25 cellular contexts compared by ENCODE assay signal in the genomic region with DNA sequence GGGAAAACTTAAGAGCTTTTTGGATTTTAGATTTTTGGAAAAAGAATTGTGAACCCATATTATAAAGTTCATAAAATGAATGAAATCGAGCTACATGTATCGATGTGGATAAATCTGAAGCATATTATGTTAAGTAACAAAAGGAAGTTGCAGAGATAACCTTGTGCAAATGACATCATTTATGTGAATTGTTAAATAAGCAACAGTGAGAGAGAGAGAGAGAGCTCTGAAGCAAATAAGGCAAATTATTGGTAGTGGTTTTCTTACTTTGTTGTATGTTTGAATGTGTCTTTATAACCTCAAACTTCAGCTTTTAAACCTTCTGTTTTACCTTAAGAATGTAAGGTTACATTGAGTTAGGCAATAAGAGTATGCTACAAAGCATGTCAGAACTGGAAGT.
DNase-seq lines count a peak whose midpoint lies in the region; ATAC-seq, FAIRE-seq and TF ChIP-seq lines count a peak whose summit lies in the region.
"Had no signal": no experiment of that assay in that cellular context is flagged by ENCODE, and none has a peak within 500 bp of the region (broad histone marks: within the 10 kb centered on the region; RNA-seq: fewer than 3 reads in every experiment).

No MANE protein-coding gene starts in this region.

- H3K4me1 ChIP-seq in HepG2 (ENCODE audit: insufficient read depth, low read length) (no peaks in the 10 kb centered on the region), right lobe of liver (no peaks in the 10 kb centered on the region), astrocyte (ENCODE audit: insufficient read depth, low read length) (no peaks in the 10 kb centered on the region), endothelial cell of umbilical vein (ENCODE audit: control insufficient read depth, extremely low read depth, insufficient read depth, low read length) (peaks cover 7% of the 10 kb centered on the region)
- H3K4me1 ChIP-seq: BE2C, BLaER1 had no signal

- dilution Hi-C loops in endothelial cell of umbilical vein (cut with MboI; ENCODE audit: extremely low pct_ligation_motif_present, low sequenced_read_pairs) = no loop called here

- in situ Hi-C loops in HepG2 (cut with HindIII; ENCODE audit: extremely low pct_ligation_motif_present, low pct_unique_long_range_greater_than_20kb) = no loop called here

- 95% methylated on average over 2 of the region's 2 CpGs for WGBS in HepG2 (ENCODE audit: low lambda C conversion rate)
- 56% methylated on average over 2 of the region's 2 CpGs for WGBS in right lobe of liver (ENCODE audit: insufficient coverage, low coverage, low lambda C conversion rate, missing lambda C conversion rate)

- H3K79me2 ChIP-seq in HepG2 (ENCODE audit: insufficient read depth, low read length) (no peaks in the 10 kb centered on the region), astrocyte (ENCODE audit: insufficient read depth, low read length) (peaks cover 5% of the 10 kb centered on the region), endothelial cell of umbilical vein (ENCODE audit: control insufficient read depth, insufficient read depth, low read length) (peaks cover 8% of the 10 kb centered on the region)

- H3K4me3 Mint-ChIP-seq in astrocyte (ENCODE audit: unreplicated experiment) = no peak overlapping the region
- no peak overlapping the region for H3K4me3 Mint-ChIP-seq in activated naive CD4-positive, alpha-beta T cell treated with anti-CD3 and anti-CD28 coated beads for 36 hours
- H3K4me3 Mint-ChIP-seq: CD14-positive monocyte; CD4-positive, alpha-beta memory T cell; CD4-positive, CD25-positive, alpha-beta regulatory T cell; CD8-positive, alpha-beta memory T cell had no signal

- TF ChIP-seq POLR2A in HepG2 (IDR thresholded peaks at IDR 0.05; ENCODE audit: insufficient read depth in 1 of 2, low read depth in 2 of 2, low read length in 2 of 2) (no peak), right lobe of liver (IDR thresholded peaks at IDR 0.05) (no peak), endothelial cell of umbilical vein (IDR thresholded peaks at IDR 0.05; ENCODE audit: low read depth, low read length) (no peak)

- no peaks in the 10 kb centered on the region for H3K9me3 Mint-ChIP-seq in astrocyte (ENCODE audit: unreplicated experiment)
- peaks cover 5% of the 10 kb centered on the region for H3K9me3 Mint-ChIP-seq in activated naive CD4-positive, alpha-beta T cell treated with anti-CD3 and anti-CD28 coated beads for 36 hours

- TF ChIP-seq CTCF in HepG2 (CRISPR knock-in tag; IDR thresholded peaks at IDR 0.05) (no peak), right lobe of liver (IDR thresholded peaks at IDR 0.05) (no peak), astrocyte (IDR thresholded peaks at IDR 0.05; ENCODE audit: insufficient read depth, low read depth, low read length) (no peak), endothelial cell of umbilical vein (IDR thresholded peaks at IDR 0.05; ENCODE audit: extremely low read depth in 1 of 2, insufficient read depth in 1 of 2, low read depth in 1 of 2, low read length in 2 of 2) (no peak)

- BruUV-seq in HepG2 (replicated peaks; lab: Mats Ljungman, UMichigan) = no TSS peak
- BruUV-seq in endothelial cell of umbilical vein (replicated peaks; lab: Mats Ljungman, UMichigan) = no TSS peak

- POLR2A ChIA-PET in HepG2 (lab: Yijun Ruan, JAX) = no interaction called here
- POLR2A ChIA-PET in endothelial cell of umbilical vein (lab: Charles Lee) = no interaction called here

- H3K36me3 ChIP-seq in HepG2 (replicated peaks in 1 of 2; ENCODE audit: control insufficient read depth in 1 of 2, insufficient read depth in 2 of 2, low read length in 2 of 2) (no peaks in the 10 kb centered on the region), right lobe of liver (no peaks in the 10 kb centered on the region), astrocyte (ENCODE audit: insufficient read depth, low read length) (no peaks in the 10 kb centered on the region), endothelial cell of umbilical vein (ENCODE audit: control insufficient read depth in 2 of 2, extremely low read depth in 1 of 2, insufficient read depth in 2 of 2, low read length in 2 of 2) (no peaks in the 10 kb centered on the region)
- H3K36me3 ChIP-seq: BE2C had no signal

- no peak for FAIRE-seq in HepG2 (lab: Jason Lieb, UNC)
- FAIRE-seq in astrocyte (lab: Jason Lieb, UNC) = peak; percentile 34
- FAIRE-seq in endothelial cell of umbilical vein (lab: Jason Lieb, UNC) = no peak
- FAIRE-seq: GM12891 had no signal

- H3K4me2 ChIP-seq in HepG2 (ENCODE audit: low read depth, low read length) (no peak overlapping the region), astrocyte (ENCODE audit: low read length) (no peak overlapping the region), endothelial cell of umbilical vein (ENCODE audit: insufficient read depth, low read length) (no peak overlapping the region)
- H3K4me2 ChIP-seq: BLaER1 had no signal

- TF ChIP-seq EP300 in HepG2 (IDR thresholded peaks at IDR 0.05; ENCODE audit: low read depth in 2 of 2, low read length in 2 of 2) = no peak
- TF ChIP-seq EP300 in HepG2 (CRISPR knock-in tag; IDR thresholded peaks at IDR 0.05; ENCODE audit: borderline replicate concordance) = no peak

- H3K27ac ChIP-seq in HepG2 (ENCODE audit: extremely low read length, insufficient read depth, low read length) (no peak overlapping the region), right lobe of liver (no peak overlapping the region), astrocyte (ENCODE audit: low read depth, low read length) (no peak overlapping the region), endothelial cell of umbilical vein (ENCODE audit: insufficient read depth, low read depth, low read length) (no peak overlapping the region)
- H3K27ac ChIP-seq: 22Rv1, BLaER1 had no signal

- H3K4me1 Mint-ChIP-seq in astrocyte (ENCODE audit: low read depth, unreplicated experiment) = peaks cover 1% of the 10 kb centered on the region
- H3K4me1 Mint-ChIP-seq in activated naive CD4-positive, alpha-beta T cell treated with anti-CD3 and anti-CD28 coated beads for 36 hours (ENCODE audit: low read depth) = peaks cover 8% of the 10 kb centered on the region

- TF ChIP-seq RAD21 in HepG2 (CRISPR knock-in tag; IDR thresholded peaks at IDR 0.05) = no peak

- H3K9me3 ChIP-seq in HepG2 (ENCODE audit: low read length) = no peaks in the 10 kb centered on the region
- no peaks in the 10 kb centered on the region for H3K9me3 ChIP-seq in right lobe of liver
- no peaks in the 10 kb centered on the region for H3K9me3 ChIP-seq in astrocyte (ENCODE audit: insufficient read depth, low read depth, low read length)
- no peaks in the 10 kb centered on the region for H3K9me3 ChIP-seq in endothelial cell of umbilical vein (replicated peaks; ENCODE audit: control insufficient read depth, insufficient read depth, low read length)
- H3K9me3 ChIP-seq: BE2C had no signal

- H3K4me3 ChIP-seq in HepG2 (replicated peaks in 1 of 3; ENCODE audit: insufficient read depth in 1 of 3, low read depth in 2 of 3, low read length in 3 of 3) = no peak overlapping the region
- no peak overlapping the region for H3K4me3 ChIP-seq in right lobe of liver
- no peak overlapping the region for H3K4me3 ChIP-seq in astrocyte (ENCODE audit: insufficient read depth, low read depth, low read length)
- no peak overlapping the region for H3K4me3 ChIP-seq in endothelial cell of umbilical vein (replicated peaks in 1 of 3; ENCODE audit: insufficient read depth in 1 of 3, low read depth in 1 of 3, low read length in 3 of 3)
- H3K4me3 ChIP-seq: BLaER1 had no signal

- no peaks in the 10 kb centered on the region for H3K9me1 ChIP-seq in endothelial cell of umbilical vein (replicated peaks; ENCODE audit: control insufficient read depth, extremely low read depth, insufficient read depth, low read length)

- H3K27ac Mint-ChIP-seq in astrocyte (ENCODE audit: unreplicated experiment) = no peak overlapping the region
- no peak overlapping the region for H3K27ac Mint-ChIP-seq in activated naive CD4-positive, alpha-beta T cell treated with anti-CD3 and anti-CD28 coated beads for 36 hours
- H3K27ac Mint-ChIP-seq: CD14-positive monocyte; CD4-positive, alpha-beta memory T cell; CD4-positive, CD25-positive, alpha-beta regulatory T cell had no signal

- H3K27me3 ChIP-seq in HepG2 (ENCODE audit: control insufficient read depth in 1 of 2, insufficient read depth in 2 of 2, low read length in 2 of 2) (no peaks in the 10 kb centered on the region), right lobe of liver (no peaks in the 10 kb centered on the region), astrocyte (ENCODE audit: insufficient read depth, low read length) (no peaks in the 10 kb centered on the region), endothelial cell of umbilical vein (ENCODE audit: control insufficient read depth in 2 of 2, insufficient read depth in 2 of 2, low read length in 2 of 2) (no peaks in the 10 kb centered on the region)
- H3K27me3 ChIP-seq: BE2C, BLaER1 had no signal

- ATAC-seq in HepG2 = no peak
- ATAC-seq in right lobe of liver = no peak
- no peak for ATAC-seq in HG03135 (IDR thresholded peaks at IDR 0.05; ENCODE audit: unreplicated experiment)

- H3K27me3 Mint-ChIP-seq in astrocyte (ENCODE audit: low read depth, unreplicated experiment) = no peaks in the 10 kb centered on the region
- H3K27me3 Mint-ChIP-seq in activated naive CD4-positive, alpha-beta T cell treated with anti-CD3 and anti-CD28 coated beads for 36 hours (ENCODE audit: low read depth) = no peaks in the 10 kb centered on the region
- H3K27me3 Mint-ChIP-seq: CD4-positive, alpha-beta memory T cell; CD4-positive, CD25-positive, alpha-beta regulatory T cell; CD8-positive, alpha-beta memory T cell had no signal

- H3K9ac ChIP-seq in HepG2 (ENCODE audit: insufficient read depth, low read depth, low read length) (no peak overlapping the region), astrocyte (ENCODE audit: low read length) (no peak overlapping the region), endothelial cell of umbilical vein (replicated peaks; ENCODE audit: extremely low read depth, insufficient read depth, low read length) (no peak overlapping the region)
- H3K9ac ChIP-seq: BLaER1 had no signal

- H3K36me3 Mint-ChIP-seq in astrocyte (ENCODE audit: low read depth, unreplicated experiment) = peaks cover 8% of the 10 kb centered on the region
- H3K36me3 Mint-ChIP-seq in activated naive CD4-positive, alpha-beta T cell treated with anti-CD3 and anti-CD28 coated beads for 36 hours (ENCODE audit: low read depth) = peaks cover 4% of the 10 kb centered on the region

- intact Hi-C loops in HepG2 (cut with micrococcal nuclease; ENCODE audit: unreplicated experiment) = no loop called here
- intact Hi-C loops in right lobe of liver (cut with DNase I) = no loop called here
- intact Hi-C loops in endothelial cell of umbilical vein (cut with micrococcal nuclease) = no loop called here
- intact Hi-C loops in activated naive CD4-positive, alpha-beta T cell treated with anti-CD3 and anti-CD28 coated beads for 36 hours (cut with micrococcal nuclease) = no loop called here

- H4K20me1 ChIP-seq in HepG2 (ENCODE audit: insufficient read depth, low read length) (no peaks in the 10 kb centered on the region), astrocyte (ENCODE audit: insufficient read depth, low read length) (peaks cover 15% of the 10 kb centered on the region), endothelial cell of umbilical vein (replicated peaks; ENCODE audit: control insufficient read depth, extremely low read depth, insufficient read depth, low read length) (no peaks in the 10 kb centered on the region)

- H2AFZ ChIP-seq in HepG2 (ENCODE audit: low read length) = no peak overlapping the region
- H2AFZ ChIP-seq in astrocyte (ENCODE audit: low read depth, low read length) = no peak overlapping the region
- H2AFZ ChIP-seq in endothelial cell of umbilical vein (ENCODE audit: low read depth, low read length) = no peak overlapping the region

- CTCF ChIA-PET in HepG2 (lab: Yijun Ruan, JAX; ENCODE audit: low intra/inter-chr PET ratio, low total read pairs) = no interaction called here
- CTCF ChIA-PET in endothelial cell of umbilical vein (lab: Charles Lee) = interaction anchor here (0.6 to 3.3 kb wide), 3 partner anchors 20 to 66 kb away, joined by 3 to 23 read pairs (median 4); no protein-coding TSS in a partner anchor
- CTCF ChIA-PET in activated naive CD4-positive, alpha-beta T cell treated with anti-CD3 and anti-CD28 coated beads for 36 hours (lab: Charles Lee) = interaction anchor here (1.6 kb wide), 1 partner anchor 23 kb away, joined by 8 read pairs; no protein-coding TSS in a partner anchor

- DNase-seq in HepG2 (ENCODE audit: low spot score) = no peak
- no peak for DNase-seq in right lobe of liver
- no peak for DNase-seq in astrocyte (ENCODE audit: low read depth)
- DNase-seq in endothelial cell of umbilical vein (ENCODE audit: low read depth, low spot score) = peak; percentile 29
- no peak for DNase-seq in activated naive CD4-positive, alpha-beta T cell treated with anti-CD3 and anti-CD28 coated beads for 36 hours
- no peak for DNase-seq in A172 (ENCODE audit: low spot score)
- DNase-seq: ACHN; BE2C; C1 segment of cervical spinal cord; CD4-positive, alpha-beta memory T cell; CD4-positive, CD25-positive, alpha-beta regulatory T cell; CD8-positive, alpha-beta memory T cell; COR-L47; DMS 273 treated with DMSO at 0.1 percent for 48 hours; DMS153; DMS53; DMS79; DND-41; EL; GF-D8 had no signal
